In the genomic region with DNA sequence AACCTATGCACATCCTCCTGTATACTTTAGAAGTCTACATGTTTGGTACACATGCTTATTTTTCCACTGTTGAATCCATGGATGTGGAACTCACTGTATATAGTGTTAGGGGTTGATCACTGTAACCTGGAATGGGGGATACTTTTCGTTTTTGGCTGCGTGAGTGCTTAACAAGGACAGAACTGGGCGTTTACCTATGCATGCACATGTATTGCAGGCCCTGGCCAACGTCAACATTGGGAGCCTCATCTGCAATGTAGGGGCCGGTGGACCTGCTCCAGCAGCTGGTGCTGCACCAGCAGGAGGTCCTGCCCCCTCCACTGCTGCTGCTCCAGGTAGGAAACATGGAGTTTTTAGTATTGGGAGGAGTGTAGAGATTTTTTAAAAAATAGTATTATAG, we compare ENCODE assay signal across 8 cellular contexts. TPM values are rescaled to one million over a fixed set of nuclear protein-coding genes. Genes with fewer than 3 reads are reported as not detected.
A peak's percentile ranks its signal among the peaks of the same experiment; 100 is the strongest.
DNase-seq lines count a peak whose midpoint lies in the region; ATAC-seq and TF ChIP-seq lines count a peak whose summit lies in the region.

No MANE protein-coding gene starts in this region.

- H2BK120ac ChIP-seq in trophoblast cell (ENCODE audit: insufficient read depth, low read length, poor library complexity), result no peak overlapping the region

- H3K14ac ChIP-seq in trophoblast cell (ENCODE audit: low read length), result no peak overlapping the region

- TF ChIP-seq CTCF in esophagus muscularis mucosa (IDR thresholded peaks at IDR 0.05), result no peak

- no peak for TF ChIP-seq POLR2A in esophagus muscularis mucosa (IDR thresholded peaks at IDR 0.05; ENCODE audit: low read depth)

- CTCF ChIA-PET in activated CD8-positive, alpha-beta memory T cell treated with anti-CD3 and anti-CD28 coated beads, Interleukin-2, amount 10 ng/mL, durations not matched to agents 7 days and 5 days (lab: Charles Lee), result interaction anchor here (1.3 to 4.1 kb wide), 4 partner anchors 7 to 40 kb away, joined by 4 to 78 read pairs (median 20); no protein-coding TSS in a partner anchor

- peaks cover 44% of the 10 kb centered on the region for H3K36me3 Mint-ChIP-seq in activated CD8-positive, alpha-beta memory T cell treated with anti-CD3 and anti-CD28 coated beads, Interleukin-2, amount 10 ng/mL, durations not matched to agents 7 days and 5 days
- peaks cover 65% of the 10 kb centered on the region for H3K36me3 Mint-ChIP-seq in stimulated activated effector memory CD8-positive, alpha-beta T cell treated with anti-CD3 and anti-CD28 coated beads, Interleukin-12 subunit alpha, Interleukin-12 subunit beta, amount 100 ng/mL, for 72 hours

- no peak for ATAC-seq in activated CD8-positive, alpha-beta memory T cell treated with anti-CD3 and anti-CD28 coated beads, Interleukin-2, amount 10 ng/mL, durations not matched to agents 7 days and 5 days
- ATAC-seq in stimulated activated effector memory CD8-positive, alpha-beta T cell treated with anti-CD3 and anti-CD28 coated beads, Interleukin-12 subunit alpha, Interleukin-12 subunit beta, amount 100 ng/mL, for 72 hours, result no peak

- H3K4me3 ChIP-seq in SJSA1 (peak overlapping the region; percentile 80), esophagus muscularis mucosa (peak overlapping the region in 3 of 4 donors; percentile 3 to 87 (median 6)), trophoblast cell (ENCODE audit: low read depth, low read length) (no peak overlapping the region)

- H3K9me3 ChIP-seq in SJSA1 (replicated peaks) (no peaks in the 10 kb centered on the region), esophagus muscularis mucosa (no peaks in the 10 kb centered on the region), trophoblast cell (ENCODE audit: insufficient read depth, low read depth, low read length) (no peaks in the 10 kb centered on the region)

- no peak overlapping the region for H2BK5ac ChIP-seq in trophoblast cell (ENCODE audit: low read depth, low read length, poor library complexity)

- H3K4me1 ChIP-seq in SJSA1 (replicated peaks) (peaks cover 23% of the 10 kb centered on the region), esophagus muscularis mucosa (peaks cover 28 to 54% (median 40%) of the 10 kb centered on the region in 4 donors), trophoblast cell (ENCODE audit: control insufficient read depth in 1 of 2, insufficient read depth in 2 of 2, low read length in 2 of 2) (peaks cover 3 to 5% of the 10 kb centered on the region in 2 experiments)

- no peak overlapping the region for H3K18ac ChIP-seq in trophoblast cell (ENCODE audit: low read length)

- H3K27me3 ChIP-seq in SJSA1 (replicated peaks) (no peaks in the 10 kb centered on the region), esophagus muscularis mucosa (no peaks in the 10 kb centered on the region), trophoblast cell (ENCODE audit: insufficient read depth, low read length) (no peaks in the 10 kb centered on the region)

- no peaks in the 10 kb centered on the region for H3K27me3 Mint-ChIP-seq in activated CD8-positive, alpha-beta memory T cell treated with anti-CD3 and anti-CD28 coated beads, Interleukin-2, amount 10 ng/mL, durations not matched to agents 7 days and 5 days

- no peak overlapping the region for H2AK5ac ChIP-seq in trophoblast cell (ENCODE audit: low read length)

- H4K91ac ChIP-seq in trophoblast cell (ENCODE audit: low read depth, low read length), result no peak overlapping the region

- no peak overlapping the region for H3K27ac ChIP-seq in SJSA1
- peak overlapping the region in 1 of 4 donors; percentile 96 for H3K27ac ChIP-seq in esophagus muscularis mucosa (replicated peaks in 1 of 4)
- H3K27ac ChIP-seq in trophoblast cell (ENCODE audit: low read depth, low read length), result no peak overlapping the region

- peak overlapping the region; percentile 97 for H3K4me3 Mint-ChIP-seq in activated CD8-positive, alpha-beta memory T cell treated with anti-CD3 and anti-CD28 coated beads, Interleukin-2, amount 10 ng/mL, durations not matched to agents 7 days and 5 days
- peak overlapping the region; percentile 96 for H3K4me3 Mint-ChIP-seq in stimulated activated effector memory CD8-positive, alpha-beta T cell treated with anti-CD3 and anti-CD28 coated beads, Interleukin-12 subunit alpha, Interleukin-12 subunit beta, amount 100 ng/mL, for 72 hours

- H3K4ac ChIP-seq in trophoblast cell (ENCODE audit: low read depth, low read length), result no peak overlapping the region

- H3K79me2 ChIP-seq in trophoblast cell (ENCODE audit: control insufficient read depth, insufficient read depth, low read length, poor library complexity), result peaks cover 12% of the 10 kb centered on the region

- intact Hi-C loops in esophagus muscularis mucosa (cut with DNase I), result loop anchor here (5.0 kb wide), 2 partner anchors 38 to 638 kb away; no protein-coding TSS in a partner anchor

- no peak overlapping the region for H3K9ac ChIP-seq in trophoblast cell (ENCODE audit: low read length)

- H2AFZ ChIP-seq in trophoblast cell (ENCODE audit: insufficient read depth, low read length, poor library complexity), result no peak overlapping the region

- WGBS in esophagus muscularis mucosa, result 22% methylated on average over 5 of the region's 5 CpGs
- WGBS in trophoblast cell (ENCODE audit: extremely low coverage, insufficient coverage, insufficient read length), result no CpG with 5 or more reads among the region's 5 CpGs

- H3K23ac ChIP-seq in trophoblast cell (ENCODE audit: low read length), result no peak overlapping the region

- no peak for DNase-seq in activated CD8-positive, alpha-beta memory T cell treated with anti-CD3 and anti-CD28 coated beads, Interleukin-2, amount 10 ng/mL, durations not matched to agents 7 days and 5 days
- no peak for DNase-seq in activated CD8-positive, alpha-beta memory T cell treated with anti-CD3 and anti-CD28 coated beads for 24 hours
- no peak for DNase-seq in SJSA1 (ENCODE audit: low read depth in 1 of 2, low spot score in 2 of 2)
- no peak for DNase-seq in esophagus muscularis mucosa (ENCODE audit: extremely low spot score)
- DNase-seq in stimulated activated effector memory CD8-positive, alpha-beta T cell treated with anti-CD3 and anti-CD28 coated beads, Interleukin-12 subunit alpha, Interleukin-12 subunit beta, amount 100 ng/mL, for 72 hours (ENCODE audit: low spot score in 2 of 2), result no peak
- no peak for DNase-seq in nucleus accumbens (lab: John Stamatoyannopoulos, UW)
- DNase-seq in trophoblast cell, result no peak
- DNase-seq in SKM-1 treated with dmso at 0.1 percent for 144 hours (lab: John Stamatoyannopoulos, UW; ENCODE audit: unreplicated experiment), result no peak

- peaks cover 36% of the 10 kb centered on the region for H3K4me1 Mint-ChIP-seq in activated CD8-positive, alpha-beta memory T cell treated with anti-CD3 and anti-CD28 coated beads, Interleukin-2, amount 10 ng/mL, durations not matched to agents 7 days and 5 days
- H3K4me1 Mint-ChIP-seq in stimulated activated effector memory CD8-positive, alpha-beta T cell treated with anti-CD3 and anti-CD28 coated beads, Interleukin-12 subunit alpha, Interleukin-12 subunit beta, amount 100 ng/mL, for 72 hours, result peaks cover 34% of the 10 kb centered on the region

- no peak overlapping the region for H3K4me2 ChIP-seq in trophoblast cell (ENCODE audit: low read length)

- no peak overlapping the region for H4K12ac ChIP-seq in trophoblast cell (ENCODE audit: low read depth, low read length)

- H4K8ac ChIP-seq in trophoblast cell (ENCODE audit: low read depth, low read length), result no peak overlapping the region

- H3K36me3 ChIP-seq in SJSA1, result peaks cover 57% of the 10 kb centered on the region
- H3K36me3 ChIP-seq in esophagus muscularis mucosa, result peaks cover 0 to 38% (median 31%) of the 10 kb centered on the region in 4 donors
- peaks cover 8 to 18% of the 10 kb centered on the region in 2 experiments for H3K36me3 ChIP-seq in trophoblast cell (ENCODE audit: control insufficient read depth in 1 of 2, insufficient read depth in 2 of 2, low read length in 2 of 2)

- TF ChIP-seq EP300 in esophagus muscularis mucosa (IDR thresholded peaks at IDR 0.05), result no peak

- H3K9me3 Mint-ChIP-seq in activated CD8-positive, alpha-beta memory T cell treated with anti-CD3 and anti-CD28 coated beads, Interleukin-2, amount 10 ng/mL, durations not matched to agents 7 days and 5 days (ENCODE audit: low read depth), result no peaks in the 10 kb centered on the region
- H3K9me3 Mint-ChIP-seq in stimulated activated effector memory CD8-positive, alpha-beta T cell treated with anti-CD3 and anti-CD28 coated beads, Interleukin-12 subunit alpha, Interleukin-12 subunit beta, amount 100 ng/mL, for 72 hours, result no peaks in the 10 kb centered on the region

- H3K79me1 ChIP-seq in trophoblast cell (ENCODE audit: low read length), result peaks cover 9% of the 10 kb centered on the region

- no peak overlapping the region for H2BK12ac ChIP-seq in trophoblast cell (ENCODE audit: low read length)

- H3K27ac Mint-ChIP-seq in activated CD8-positive, alpha-beta memory T cell treated with anti-CD3 and anti-CD28 coated beads, Interleukin-2, amount 10 ng/mL, durations not matched to agents 7 days and 5 days, result peak overlapping the region; percentile 2
- H3K27ac Mint-ChIP-seq in stimulated activated effector memory CD8-positive, alpha-beta T cell treated with anti-CD3 and anti-CD28 coated beads, Interleukin-12 subunit alpha, Interleukin-12 subunit beta, amount 100 ng/mL, for 72 hours, result peak overlapping the region; percentile 98

RNA-seq across cellular contexts. Expression of a gene that starts 2.3 kb away (rescaled TPM):
- total RNA-seq in activated CD8-positive, alpha-beta memory T cell treated with anti-CD3 and anti-CD28 coated beads, Interleukin-2, amount 10 ng/mL, durations not matched to agents 7 days and 5 days, result 1,000 to 10,000 TPM; 1,405 to 1,605 TPM
- 166 and 176 TPM in 2 replicates for total RNA-seq in SJSA1 (2014; rRNA removed; shearing (Covaris generic))
- total RNA-seq in esophagus muscularis mucosa, result 100 to 1,000 TPM; 460 to 623 (median 514) TPM
- 2,044 and 2,170 TPM in 2 replicates for polyA plus RNA-seq in trophoblast cell (2013)

RNA-seq across cellular contexts. Expression of a gene that starts 40.8 kb away (rescaled TPM):
- 10 to 100 TPM; 70.9 to 81.1 TPM for total RNA-seq in activated CD8-positive, alpha-beta memory T cell treated with anti-CD3 and anti-CD28 coated beads, Interleukin-2, amount 10 ng/mL, durations not matched to agents 7 days and 5 days
- total RNA-seq in SJSA1 (2014; rRNA removed; shearing (Covaris generic)), result 170 and 171 TPM in 2 replicates
- 1 to 10 TPM; 1.7 to 7.1 (median 4.9) TPM for total RNA-seq in esophagus muscularis mucosa
- 34.2 and 37.5 TPM in 2 replicates for polyA plus RNA-seq in trophoblast cell (2013)

Comparison
In these comparisons a context has a peak if more than half of its experiments do, and no peak if none do; other contexts are left out.
1. RNA of a gene that starts 40.8 kb away (total RNA-seq): 170 to 171 TPM in SJSA1 and 70.9 to 81.1 TPM in activated CD8-positive, alpha-beta memory T cell treated with anti-CD3 and anti-CD28 coated beads, Interleukin-2, amount 10 ng/mL, durations not matched to agents 7 days and 5 days; 1.7 to 7.1 TPM in esophagus muscularis mucosa; every median in the first group is over 4 times any median in the second.